ENCODE assay signal across 9 cellular contexts in genomic region chr6:44096615-44097014, GRCh38. TPM values are rescaled to one million over a fixed set of nuclear protein-coding genes. Genes with fewer than 3 reads are reported as not detected.
DNase-seq lines count a peak whose midpoint lies in the region; ATAC-seq and TF ChIP-seq lines count a peak whose summit lies in the region.
"Had no signal": no experiment of that assay in that cellular context is flagged by ENCODE, and none has a peak within 500 bp of the region (broad histone marks: within the 10 kb centered on the region; RNA-seq: fewer than 3 reads in every experiment).

No MANE protein-coding gene starts in this region.

- no peak overlapping the region for H2AK5ac ChIP-seq in H9 (ENCODE audit: insufficient read length, low read length)

- no peak overlapping the region for H2BK15ac ChIP-seq in H9 (ENCODE audit: low read depth, low read length)

- H3K18ac ChIP-seq in H9 (ENCODE audit: insufficient read length, low read depth, low read length), result no peak overlapping the region

- no peaks in the 10 kb centered on the region for H3K4me1 ChIP-seq in H9 (ENCODE audit: insufficient read depth, low read length)

- WGBS in H9 (ENCODE audit: extremely low coverage, insufficient read length, low lambda C conversion rate), result no CpG with 5 or more reads among the region's 3 CpGs

- peaks cover 0 to 5% of the 10 kb centered on the region in 2 experiments; a peak in 2 of 4 replicates for H3K4me1 Mint-ChIP-seq in H9

- no peak overlapping the region for H2BK12ac ChIP-seq in H9 (ENCODE audit: insufficient read length, low read depth, low read length)

- peak; percentile 66 to 87 for ATAC-seq in activated CD4-positive, CD25-positive, alpha-beta regulatory T cell treated with anti-CD3 and anti-CD28 coated beads, Interleukin-2, amount 50 U/mL, for 24 hours
- ATAC-seq in left lobe of liver, result peak; percentile 84
- no peak for ATAC-seq in HG02938 (IDR thresholded peaks at IDR 0.05; ENCODE audit: unreplicated experiment)

- no peak overlapping the region for H4K8ac ChIP-seq in H9 (replicated peaks; ENCODE audit: insufficient read length, low read depth, low read length)

- no peak overlapping the region for H2BK5ac ChIP-seq in H9 (ENCODE audit: insufficient read length, low read length)

- no peaks in the 10 kb centered on the region for H3K27me3 Mint-ChIP-seq in H9 (ENCODE audit: low read depth)

- peaks cover 7 to 24% (median 21%) of the 10 kb centered on the region in 3 experiments; a peak in 6 of 7 replicates for H3K36me3 Mint-ChIP-seq in H9 (ENCODE audit: insufficient read depth in 1 of 3, low read depth in 3 of 3)

- no peak overlapping the region for H2AFZ ChIP-seq in H9 (ENCODE audit: low read length)

- no peaks in the 10 kb centered on the region for H4K20me1 ChIP-seq in H9 (ENCODE audit: control insufficient read depth, insufficient read depth, insufficient read length)

- H4K91ac ChIP-seq in H9 (ENCODE audit: insufficient read length, low read depth, low read length), result no peak overlapping the region

- no peaks in the 10 kb centered on the region for H3K9me3 ChIP-seq in H9 (ENCODE audit: control insufficient read depth, low read depth, low read length)

- H2BK120ac ChIP-seq in H9 (ENCODE audit: low read depth, low read length, poor library complexity, severe bottlenecking), result no peak overlapping the region

- H3K79me2 ChIP-seq in H9 (ENCODE audit: insufficient read depth, low read length), result no peaks in the 10 kb centered on the region

- H4K5ac ChIP-seq in H9 (ENCODE audit: insufficient read length, low read depth, low read length), result no peak overlapping the region

- no peak overlapping the region for H3K27ac ChIP-seq in H9 (ENCODE audit: insufficient read length, low read depth, low read length)
- H3K27ac ChIP-seq: SK-N-MC had no signal

- H3K56ac ChIP-seq in H9 (ENCODE audit: insufficient read length, low read depth, low read length), result no peak overlapping the region

- no peak overlapping the region for H3K4ac ChIP-seq in H9 (ENCODE audit: low read depth, low read length)

- peak overlapping the region in 2 of 3 experiments; percentile 16 to 52; a peak in 3 of 7 replicates for H3K27ac Mint-ChIP-seq in H9

- H3K4me2 ChIP-seq in H9 (ENCODE audit: insufficient read depth, insufficient read length, low read length), result no peak overlapping the region

- no peak overlapping the region for H2BK20ac ChIP-seq in H9 (ENCODE audit: low read depth, low read length, poor library complexity, severe bottlenecking)

- H3T11ph ChIP-seq in H9 (ENCODE audit: low read length), result no peak overlapping the region

- H3K27me3 ChIP-seq in H9 (ENCODE audit: insufficient read depth, low read length), result no peaks in the 10 kb centered on the region

- H3K9ac ChIP-seq in H9 (ENCODE audit: extremely low read depth, insufficient read length, low read length), result no peak overlapping the region

- TF ChIP-seq CTCF in H9 (conservative IDR thresholded peaks at IDR 0.05) (peak; percentile 82), cardiac fibroblast (IDR thresholded peaks at IDR 0.05; ENCODE audit: low read depth, low read length) (peak; percentile 63)

- DNase-seq in D341Med (ENCODE audit: low spot score) (peak; percentile 87), H9 (no peak), NCI-H2171 treated with DMSO at 0.1 percent for 48 hours (lab: John Stamatoyannopoulos, UW) (peak; percentile 76), cardiac fibroblast (ENCODE audit: low read depth in 2 of 2) (peak; percentile 79 to 82), left lobe of liver (ENCODE audit: low spot score) (peak; percentile 83)
- DNase-seq in stimulated activated CD4-positive, alpha-beta T cell treated with anti-CD3 and anti-CD28 coated beads, Interleukin-4, amount 100 ng/mL, for 48 hours (ENCODE audit: low read depth in 2 of 2), result peak; percentile 62 to 68

- no peak overlapping the region for H3K14ac ChIP-seq in H9 (ENCODE audit: insufficient read depth, low read length)

- no peaks in the 10 kb centered on the region for H3K23me2 ChIP-seq in H9 (ENCODE audit: insufficient read length, low read depth, low read length, poor library complexity, severe bottlenecking)

- no peak overlapping the region for H3K4me3 Mint-ChIP-seq in H9

- no peak overlapping the region for H3K4me3 ChIP-seq in cardiac fibroblast (replicated peaks in 1 of 2; ENCODE audit: low read depth in 2 of 2, low read length in 2 of 2)
- H3K4me3 ChIP-seq: SK-N-MC had no signal

- no peaks in the 10 kb centered on the region; a peak in 1 of 5 replicates for H3K9me3 Mint-ChIP-seq in H9

- H3K79me1 ChIP-seq in H9 (ENCODE audit: insufficient read depth, low read depth, low read length, poor library complexity, severe bottlenecking), result peaks cover 2% of the 10 kb centered on the region

- no peak overlapping the region for H3K23ac ChIP-seq in H9 (ENCODE audit: insufficient read length, low read depth, low read length)

RNA-seq across cellular contexts. Expression of gene MRPL14, which starts 30.6 kb away (rescaled TPM):
- total RNA-seq in H9 (2021), result 80.1 and 80.3 TPM in 2 replicates
- 35.3 TPM for total RNA-seq in left lobe of liver

RNA-seq across cellular contexts. Expression of gene TMEM63B, which starts 30.7 kb away (rescaled TPM):
- 56.3 and 56.8 TPM in 2 replicates for total RNA-seq in H9 (2021)
- 38.0 TPM for total RNA-seq in left lobe of liver
